Comparison of ENCODE assay signal across 9 cellular contexts in genomic region chr5:40798856-40799210, GRCh38. TPM values are rescaled to one million over a fixed set of nuclear protein-coding genes. Genes with fewer than 3 reads are reported as not detected.
DNase-seq lines count a peak whose midpoint lies in the region; ATAC-seq, FAIRE-seq and TF ChIP-seq lines count a peak whose summit lies in the region.
"Had no signal": no experiment of that assay in that cellular context is flagged by ENCODE, and none has a peak within 500 bp of the region (broad histone marks: within the 10 kb centered on the region; RNA-seq: fewer than 3 reads in every experiment).

No MANE protein-coding gene starts in this region.

- H3K9me3 Mint-ChIP-seq in activated naive CD4-positive, alpha-beta T cell treated with anti-CD3 and anti-CD28 coated beads for 36 hours = no peaks in the 10 kb centered on the region
- H3K9me3 Mint-ChIP-seq in activated naive CD4-positive, alpha-beta T cell treated with anti-CD3 and anti-CD28 coated beads, Interleukin-2, amount 50 U/mL, for 72 hours = no peaks in the 10 kb centered on the region

- H3K9me1 ChIP-seq in K562 (ENCODE audit: control insufficient read depth, insufficient read depth, low read length) = no peaks in the 10 kb centered on the region

- WGBS in K562 (ENCODE audit: insufficient coverage, low coverage, missing lambda C conversion rate) = 0% methylated on average over 4 of the region's 4 CpGs
- WGBS in lung, 2 donors = 6 to 7% methylated on average over 4 of the region's 4 CpGs
- WGBS in upper lobe of left lung, 2 donors = 4 to 10% methylated on average over 4 of the region's 4 CpGs

- H3K4me2 ChIP-seq in K562 (ENCODE audit: insufficient read depth, low read length) = peak overlapping the region; percentile 84

- H3K4me3 Mint-ChIP-seq in activated naive CD4-positive, alpha-beta T cell treated with anti-CD3 and anti-CD28 coated beads for 36 hours = peak overlapping the region; percentile 88

- H3K79me2 ChIP-seq in K562 (ENCODE audit: control insufficient read depth, insufficient read depth, low read length) = peaks cover 62% of the 10 kb centered on the region

- H3K4me1 Mint-ChIP-seq in activated naive CD4-positive, alpha-beta T cell treated with anti-CD3 and anti-CD28 coated beads for 36 hours (ENCODE audit: low read depth) = peaks cover 35% of the 10 kb centered on the region

- in situ Hi-C loops in K562 (cut with MboI) = no loop called here

- TF ChIP-seq CTCF in K562 (IDR thresholded peaks at IDR 0.05 in 2 of 3, conservative IDR thresholded peaks at IDR 0.05 in 1 of 3; ENCODE audit: insufficient read depth in 2 of 3, low read depth in 1 of 3, low read length in 3 of 3) (no peak), lung (IDR thresholded peaks at IDR 0.05; ENCODE audit: control extremely low read depth, extremely low read depth) (no peak), upper lobe of left lung (IDR thresholded peaks at IDR 0.05) (no peak)

- H3K36me3 Mint-ChIP-seq in activated naive CD4-positive, alpha-beta T cell treated with anti-CD3 and anti-CD28 coated beads for 36 hours (ENCODE audit: low read depth) = peaks cover 14% of the 10 kb centered on the region
- peaks cover 7 to 19% of the 10 kb centered on the region in 2 donors for H3K36me3 Mint-ChIP-seq in activated naive CD4-positive, alpha-beta T cell treated with anti-CD3 and anti-CD28 coated beads, Interleukin-2, amount 50 U/mL, for 72 hours

- H3K27me3 ChIP-seq in K562 (ENCODE audit: control insufficient read depth in 2 of 2, insufficient read depth in 2 of 2, low read length in 2 of 2) = no peaks in the 10 kb centered on the region
- H3K27me3 ChIP-seq in lung (ENCODE audit: control insufficient read depth, insufficient read depth) = no peaks in the 10 kb centered on the region
- H3K27me3 ChIP-seq in upper lobe of left lung = no peaks in the 10 kb centered on the region

- CTCF ChIA-PET in activated naive CD4-positive, alpha-beta T cell treated with anti-CD3 and anti-CD28 coated beads for 36 hours (lab: Charles Lee) = interaction anchor here (0.9 to 2.0 kb wide), 4 partner anchors 12 to 34 kb away, joined by 3 to 6 read pairs (median 5); no protein-coding TSS in a partner anchor
- CTCF ChIA-PET in K562 (lab: Yijun Ruan, JAX; ENCODE audit: low intra/inter-chr PET ratio) = interaction anchor here (0.6 to 1.8 kb wide), 2 partner anchors 81 to 1057 kb away, joined by 3 read pairs; no protein-coding TSS in a partner anchor

- DNase-seq in activated naive CD4-positive, alpha-beta T cell treated with anti-CD3 and anti-CD28 coated beads for 36 hours = no peak
- DNase-seq in activated naive CD4-positive, alpha-beta T cell treated with anti-CD3 and anti-CD28 coated beads, Interleukin-2, amount 50 U/mL, for 72 hours (ENCODE audit: low spot score in 2 of 2) = no peak
- DNase-seq in K562 (ENCODE audit: extremely low read depth in 1 of 4, low spot score in 3 of 4) (no peak), lung (ENCODE audit: low spot score) (no peak), upper lobe of left lung (no peak), NCI-H510A (lab: John Stamatoyannopoulos, UW) (no peak), GM12891 (ENCODE audit: insufficient read length, low spot score) (no peak), EL (no peak)
- DNase-seq: cortex of kidney had no signal

- POLR2A ChIA-PET in K562 (lab: Yijun Ruan, JAX) = interaction anchor here (0.6 to 1.7 kb wide), 8 partner anchors 9 to 97 kb away, joined by 3 to 8 read pairs (median 4); no protein-coding TSS in a partner anchor

- H3K9me3 ChIP-seq in K562 (replicated peaks; ENCODE audit: control insufficient read depth, insufficient read depth, low read depth, low read length) (no peaks in the 10 kb centered on the region), lung (ENCODE audit: control insufficient read depth in 2 of 2, insufficient read depth in 1 of 2, low read length in 1 of 2) (peaks cover 0 to 2% of the 10 kb centered on the region in 2 donors), upper lobe of left lung (no peaks in the 10 kb centered on the region)

- peak overlapping the region; percentile 72 to 92 for H3K9ac ChIP-seq in K562 (ENCODE audit: insufficient read depth in 1 of 2, low read depth in 2 of 2, low read length in 2 of 2)

- intact Hi-C loops in activated naive CD4-positive, alpha-beta T cell treated with anti-CD3 and anti-CD28 coated beads for 36 hours (cut with micrococcal nuclease) = loop anchor here (1.0 kb wide), 4 partner anchors 36 to 850 kb away; partner anchors contain the start of genes RPL37 and TTC33
- intact Hi-C loops in K562 (cut with micrococcal nuclease) = loop anchor here (1.0 kb wide), 2 partner anchors 36 to 43 kb away; partner anchors contain the start of gene RPL37

- H3K27me3 Mint-ChIP-seq in activated naive CD4-positive, alpha-beta T cell treated with anti-CD3 and anti-CD28 coated beads for 36 hours (ENCODE audit: low read depth) = peaks cover 2% of the 10 kb centered on the region

- H3K4me1 ChIP-seq in K562 (replicated peaks in 1 of 2; ENCODE audit: control insufficient read depth in 2 of 2, insufficient read depth in 2 of 2, low read length in 2 of 2) (peaks cover 31 to 38% of the 10 kb centered on the region in 2 experiments), lung (ENCODE audit: control insufficient read depth in 2 of 2, insufficient read depth in 2 of 2, low read length in 2 of 2) (peaks cover 2 to 7% of the 10 kb centered on the region in 2 donors), upper lobe of left lung (peaks cover 16 to 31% (median 28%) of the 10 kb centered on the region in 4 donors)

- peak overlapping the region; percentile 92 for H2AFZ ChIP-seq in K562 (ENCODE audit: low read depth, low read length)

- peak overlapping the region; percentile 84 for H3K27ac Mint-ChIP-seq in activated naive CD4-positive, alpha-beta T cell treated with anti-CD3 and anti-CD28 coated beads for 36 hours
- H3K27ac Mint-ChIP-seq in activated naive CD4-positive, alpha-beta T cell treated with anti-CD3 and anti-CD28 coated beads, Interleukin-2, amount 50 U/mL, for 72 hours = peak overlapping the region in 1 of 2 donors; percentile 83

- ATAC-seq in activated naive CD4-positive, alpha-beta T cell treated with anti-CD3 and anti-CD28 coated beads, Interleukin-2, amount 50 U/mL, for 72 hours = no peak
- ATAC-seq in K562 (no peak), lung (ENCODE audit: insufficient read depth, low FRiP score) (no peak), upper lobe of left lung (ENCODE audit: low FRiP score in 2 of 2) (no peak)

- TF ChIP-seq EP300 in K562 (IDR thresholded peaks at IDR 0.05; ENCODE audit: low read length) = no peak
- TF ChIP-seq EP300 in upper lobe of left lung (IDR thresholded peaks at IDR 0.05) = no peak

- peak overlapping the region; percentile 94 for H3K4me3 ChIP-seq in K562
- H3K4me3 ChIP-seq in lung = peak overlapping the region; percentile 75
- peak overlapping the region; percentile 45 to 98 (median 84) for H3K4me3 ChIP-seq in upper lobe of left lung

- no TSS peak for BruUV-seq in K562 (replicated peaks; lab: Mats Ljungman, UMichigan)

- peak overlapping the region; percentile 70 for H3K27ac ChIP-seq in K562 (ENCODE audit: extremely low read depth, low read depth, low read length)
- peak overlapping the region; percentile 85 to 93 for H3K27ac ChIP-seq in lung (ENCODE audit: low read depth in 1 of 2, low read length in 1 of 2)
- peak overlapping the region; percentile 88 to 98 (median 95) for H3K27ac ChIP-seq in upper lobe of left lung

- peaks cover 4% of the 10 kb centered on the region for H4K20me1 ChIP-seq in K562 (replicated peaks; ENCODE audit: control insufficient read depth, insufficient read depth, low read length)

- no peak; a peak in 1 of 4 replicates for TF ChIP-seq RAD21 in K562 (CRISPR knock-in tag; conservative IDR thresholded peaks at IDR 0.05 in 1 of 2, IDR thresholded peaks at IDR 0.05 in 1 of 2)

- TF ChIP-seq POLR2A in K562 (conservative IDR thresholded peaks at IDR 0.05) (no peak), upper lobe of left lung (IDR thresholded peaks at IDR 0.05) (no peak), GM12891 (IDR thresholded peaks at IDR 0.05; ENCODE audit: low read depth, low read length) (no peak)

- FAIRE-seq in K562 (lab: Jason Lieb, UNC) (no peak), GM12891 (lab: Jason Lieb, UNC) (no peak)

- H3K36me3 ChIP-seq in K562 (ENCODE audit: control insufficient read depth, insufficient read depth, low read length) (peaks cover 16% of the 10 kb centered on the region; the same call in 2 of the 3 replicates), lung (ENCODE audit: control insufficient read depth in 2 of 2, insufficient read depth in 2 of 2, low read length in 2 of 2) (no peaks in the 10 kb centered on the region), upper lobe of left lung (no peaks in the 10 kb centered on the region)

RNA-seq across cellular contexts. Expression of gene PRKAA1, which starts 0.7 kb away (rescaled TPM):
- 10 to 100 TPM; 52.6 to 58.6 TPM for total RNA-seq in activated naive CD4-positive, alpha-beta T cell treated with anti-CD3 and anti-CD28 coated beads for 36 hours
- total RNA-seq in activated naive CD4-positive, alpha-beta T cell treated with anti-CD3 and anti-CD28 coated beads, Interleukin-2, amount 50 U/mL, for 72 hours = 10 to 100 TPM; 48.2 to 50.0 TPM
- 53.7 and 136 TPM in 2 replicates for total RNA-seq in K562 (2011; cell fraction: chromatin; rRNA removed; ENCODE audit: low replicate concordance)
- 22.5 and 33.7 TPM in 2 replicates for total RNA-seq in K562 (2011; cell fraction: nucleolus; rRNA removed)
- 64.7 and 85.0 TPM in 2 replicates for total RNA-seq in K562 (2011; cell fraction: nucleoplasm; rRNA removed)
- 38.9 and 84.0 TPM in 2 replicates for total RNA-seq in K562 (2014; rRNA removed)
- total RNA-seq in K562 (2014; rRNA removed; fragmentation: Illumina TruSeq; extraction: Trizol) = 63.8 and 83.6 TPM in 2 replicates
- total RNA-seq in K562 (2015; rRNA removed; fragmentation: Illumina TruSeq; extraction: Trizol) = 53.1 and 62.5 TPM in 2 replicates
- total RNA-seq in K562 (2021) = 47.9 and 51.4 TPM in 2 replicates
- 43.7 and 45.5 TPM in 2 replicates for polyA plus RNA-seq in K562 (2011; rRNA removed)
- polyA plus RNA-seq in K562 (2011; cell fraction: cytosol; rRNA removed) = 9.0 and 21.8 TPM in 2 replicates
- polyA plus RNA-seq in K562 (2011; cell fraction: nucleus; rRNA removed) = 54.8 and 56.8 TPM in 2 replicates
- 27.2 and 43.0 TPM in 2 replicates for polyA plus RNA-seq in K562 (2012)
- polyA plus RNA-seq in K562 (2014; fragmentation: Illumina TruSeq; extraction: Trizol) = 75.2 and 76.5 TPM in 2 replicates
- polyA plus RNA-seq in K562 (2014; fragmentation: Nextera tagmentation; extraction: Ambion mirVana) = 10 to 100 TPM; 24.5 to 37.3 TPM
- polyA plus RNA-seq in K562 (2014; rRNA removed) = 44.8 and 47.2 TPM in 2 replicates
- polyA minus RNA-seq in K562 (2011; rRNA and poly(A)+ RNA removed) = 68.4 and 94.3 TPM in 2 replicates
- 34.6 and 34.9 TPM in 2 replicates for polyA minus RNA-seq in K562 (2011; cell fraction: cytosol; rRNA and poly(A)+ RNA removed)
- polyA minus RNA-seq in K562 (2011; cell fraction: nucleus; rRNA and poly(A)+ RNA removed) = 28.3 and 39.3 TPM in 2 replicates
- total RNA-seq in lung = 100 to 1,000 TPM in 1 of 2 donors, 10 to 100 TPM in 1; 78.5 to 113 TPM
- 10 to 100 TPM; 24.5 to 34.7 TPM for polyA plus RNA-seq in lung
- 10 to 100 TPM; 53.9 to 94.7 (median 74.5) TPM for total RNA-seq in upper lobe of left lung
- polyA plus RNA-seq in GM12891 (2012; ENCODE audit: low read depth, missing spikeins) = 16.2 TPM

RNA-seq across cellular contexts. Expression of gene RPL37, which starts 36.2 kb away (rescaled TPM):
- total RNA-seq in activated naive CD4-positive, alpha-beta T cell treated with anti-CD3 and anti-CD28 coated beads for 36 hours = 1,000 to 10,000 TPM; 2,148 to 2,239 TPM
- 1,000 to 10,000 TPM; 1,805 to 1,969 TPM for total RNA-seq in activated naive CD4-positive, alpha-beta T cell treated with anti-CD3 and anti-CD28 coated beads, Interleukin-2, amount 50 U/mL, for 72 hours
- total RNA-seq in K562 (2011; cell fraction: chromatin; rRNA removed; ENCODE audit: low replicate concordance) = 455 and 632 TPM in 2 replicates
- 1,125 and 1,211 TPM in 2 replicates for total RNA-seq in K562 (2011; cell fraction: nucleolus; rRNA removed)
- 1,524 and 2,774 TPM in 2 replicates for total RNA-seq in K562 (2011; cell fraction: nucleoplasm; rRNA removed)
- total RNA-seq in K562 (2014; rRNA removed) (5,204 and 7,963 TPM in 2 replicates), K562 (2014; rRNA removed; fragmentation: Illumina TruSeq; extraction: Trizol) (3,395 and 3,802 TPM in 2 replicates), K562 (2015; rRNA removed; fragmentation: Illumina TruSeq; extraction: Trizol) (4,310 and 4,463 TPM in 2 replicates), K562 (2021) (2,342 and 2,650 TPM in 2 replicates), lung (1,000 to 10,000 TPM in 1 of 2 donors, 100 to 1,000 TPM in 1; 881 to 1,654 TPM), upper lobe of left lung (100 to 1,000 TPM; 115 to 977 (median 185) TPM)
- polyA plus RNA-seq in K562 (2011; rRNA removed) (6,044 and 6,139 TPM in 2 replicates), K562 (2014; fragmentation: Illumina TruSeq; extraction: Trizol) (4,091 and 6,277 TPM in 2 replicates), K562 (2014; fragmentation: Nextera tagmentation; extraction: Ambion mirVana) (1,000 to 10,000 TPM; 2,628 to 3,207 TPM), K562 (2014; rRNA removed) (4,956 and 6,483 TPM in 2 replicates), lung (1,000 to 10,000 TPM in 1 of 2 donors, 100 to 1,000 TPM in 1; 886 to 2,683 TPM)
- 329 and 533 TPM in 2 replicates for polyA plus RNA-seq in K562 (2011; cell fraction: cytosol; rRNA removed)
- 2,322 and 3,371 TPM in 2 replicates for polyA plus RNA-seq in K562 (2011; cell fraction: nucleus; rRNA removed)
- polyA plus RNA-seq in K562 (2012) = 4,656 and 6,426 TPM in 2 replicates
- 3,539 and 4,030 TPM in 2 replicates for polyA minus RNA-seq in K562 (2011; rRNA and poly(A)+ RNA removed)
- polyA minus RNA-seq in K562 (2011; cell fraction: cytosol; rRNA and poly(A)+ RNA removed) = 984 and 1,025 TPM in 2 replicates
- 350 and 581 TPM in 2 replicates for polyA minus RNA-seq in K562 (2011; cell fraction: nucleus; rRNA and poly(A)+ RNA removed)
- polyA plus RNA-seq in GM12891 (2012; ENCODE audit: low read depth, missing spikeins) = 8,772 TPM

RNA-seq across cellular contexts. Expression of gene CARD6, which starts 42.3 kb away (rescaled TPM):
- 1 to 10 TPM; 1.3 to 1.4 TPM for total RNA-seq in activated naive CD4-positive, alpha-beta T cell treated with anti-CD3 and anti-CD28 coated beads for 36 hours
- 1 to 10 TPM; 2.2 to 2.8 TPM for total RNA-seq in activated naive CD4-positive, alpha-beta T cell treated with anti-CD3 and anti-CD28 coated beads, Interleukin-2, amount 50 U/mL, for 72 hours
- total RNA-seq in K562 (2011; cell fraction: chromatin; rRNA removed; ENCODE audit: low replicate concordance) = 3.9 and 8.2 TPM in 2 replicates
- total RNA-seq in K562 (2011; cell fraction: nucleolus; rRNA removed) = 3.3 and 3.8 TPM in 2 replicates
- 4.4 and 4.8 TPM in 2 replicates for total RNA-seq in K562 (2011; cell fraction: nucleoplasm; rRNA removed)
- 3.5 and 3.9 TPM in 2 replicates for total RNA-seq in K562 (2014; rRNA removed)
- 7.3 and 9.0 TPM in 2 replicates for total RNA-seq in K562 (2014; rRNA removed; fragmentation: Illumina TruSeq; extraction: Trizol)
- 6.0 and 6.3 TPM in 2 replicates for total RNA-seq in K562 (2015; rRNA removed; fragmentation: Illumina TruSeq; extraction: Trizol)
- total RNA-seq in K562 (2021) = 5.2 and 5.9 TPM in 2 replicates
- polyA plus RNA-seq in K562 (2011; rRNA removed) = 3.5 and 7.4 TPM in 2 replicates
- polyA plus RNA-seq in K562 (2011; cell fraction: cytosol; rRNA removed) = 2.6 and 3.0 TPM in 2 replicates
- polyA plus RNA-seq in K562 (2011; cell fraction: nucleus; rRNA removed) = 1.1 and 1.6 TPM in 2 replicates
- 3.7 and 5.6 TPM in 2 replicates for polyA plus RNA-seq in K562 (2012)
- 7.4 and 8.3 TPM in 2 replicates for polyA plus RNA-seq in K562 (2014; fragmentation: Illumina TruSeq; extraction: Trizol)
- polyA plus RNA-seq in K562 (2014; fragmentation: Nextera tagmentation; extraction: Ambion mirVana) = 1 to 10 TPM; 3.7 to 4.1 TPM
- polyA plus RNA-seq in K562 (2014; rRNA removed) = 4.5 and 5.8 TPM in 2 replicates
- polyA minus RNA-seq in K562 (2011; rRNA and poly(A)+ RNA removed) = 5.4 and 9.9 TPM in 2 replicates
- 2.6 and 5.0 TPM in 2 replicates for polyA minus RNA-seq in K562 (2011; cell fraction: cytosol; rRNA and poly(A)+ RNA removed)
- polyA minus RNA-seq in K562 (2011; cell fraction: nucleus; rRNA and poly(A)+ RNA removed) = 1.3 and 1.6 TPM in 2 replicates
- 10 to 100 TPM; 13.5 to 15.9 TPM for total RNA-seq in lung
- 10 to 100 TPM in 1 of 2 donors, 1 to 10 TPM in 1; 6.2 to 11.9 TPM for polyA plus RNA-seq in lung
- total RNA-seq in upper lobe of left lung = 10 to 100 TPM; 14.7 to 23.9 (median 18.9) TPM
- 1.7 TPM for polyA plus RNA-seq in GM12891 (2012; ENCODE audit: low read depth, missing spikeins)

RNA-seq across cellular contexts. Expression of gene TTC33, which starts 43.1 kb away (rescaled TPM):
- total RNA-seq in activated naive CD4-positive, alpha-beta T cell treated with anti-CD3 and anti-CD28 coated beads for 36 hours = 10 to 100 TPM; 24.4 to 27.4 TPM
- 10 to 100 TPM; 22.2 to 22.5 TPM for total RNA-seq in activated naive CD4-positive, alpha-beta T cell treated with anti-CD3 and anti-CD28 coated beads, Interleukin-2, amount 50 U/mL, for 72 hours
- 6.4 and 9.6 TPM in 2 replicates for total RNA-seq in K562 (2011; cell fraction: chromatin; rRNA removed; ENCODE audit: low replicate concordance)
- total RNA-seq in K562 (2011; cell fraction: nucleolus; rRNA removed) = 1.7 and 2.3 TPM in 2 replicates
- 3.5 and 6.2 TPM in 2 replicates for total RNA-seq in K562 (2011; cell fraction: nucleoplasm; rRNA removed)
- total RNA-seq in K562 (2014; rRNA removed) (9.3 and 21.6 TPM in 2 replicates), K562 (2014; rRNA removed; fragmentation: Illumina TruSeq; extraction: Trizol) (21.7 and 25.8 TPM in 2 replicates), K562 (2015; rRNA removed; fragmentation: Illumina TruSeq; extraction: Trizol) (21.6 and 21.9 TPM in 2 replicates), K562 (2021) (11.5 and 12.1 TPM in 2 replicates), lung (10 to 100 TPM in 1 of 2 donors, 1 to 10 TPM in 1; 9.3 to 30.5 TPM), upper lobe of left lung (10 to 100 TPM; 13.4 to 34.1 (median 17.1) TPM)
- polyA plus RNA-seq in K562 (2011; rRNA removed) (9.1 and 13.3 TPM in 2 replicates), K562 (2014; fragmentation: Illumina TruSeq; extraction: Trizol) (18.2 and 18.9 TPM in 2 replicates), K562 (2014; fragmentation: Nextera tagmentation; extraction: Ambion mirVana) (10 to 100 TPM; 21.1 to 24.9 TPM), K562 (2014; rRNA removed) (11.9 and 13.5 TPM in 2 replicates), lung (1 to 10 TPM; 5.3 to 6.3 TPM)
- polyA plus RNA-seq in K562 (2011; cell fraction: cytosol; rRNA removed) = 0.81 and 2.6 TPM in 2 replicates
- polyA plus RNA-seq in K562 (2011; cell fraction: nucleus; rRNA removed) = 2.8 and 3.3 TPM in 2 replicates
- polyA plus RNA-seq in K562 (2012) = 8.2 and 10.4 TPM in 2 replicates
- 23.7 and 30.5 TPM in 2 replicates for polyA minus RNA-seq in K562 (2011; rRNA and poly(A)+ RNA removed)
- polyA minus RNA-seq in K562 (2011; cell fraction: cytosol; rRNA and poly(A)+ RNA removed) = 9.7 and 11.4 TPM in 2 replicates
- polyA minus RNA-seq in K562 (2011; cell fraction: nucleus; rRNA and poly(A)+ RNA removed) = 2.8 and 5.7 TPM in 2 replicates
- 5.9 TPM for polyA plus RNA-seq in GM12891 (2012; ENCODE audit: low read depth, missing spikeins)
